29 cellular contexts compared by ENCODE assay signal in genomic region chr5:170694911-170695310, GRCh38.
"Had no signal": no experiment of that assay in that cellular context is flagged by ENCODE, and none has a peak within 500 bp of the region (broad histone marks: within the 10 kb centered on the region; RNA-seq: fewer than 3 reads in every experiment).

No MANE protein-coding gene starts in this region.

- H3K27ac ChIP-seq: stomach, suprapubic skin, testis, thoracic aorta, thyroid gland, tibial artery, tibial nerve, transverse colon, upper lobe of left lung, upper lobe of right lung, uterus, vagina had no signal

- FAIRE-seq: urothelium cell line had no signal

- DNase-seq: stimulated activated CD4-positive, alpha-beta T cell treated with anti-CD3 and anti-CD28 coated beads, Interleukin-2, amount 100 ng/mL, for 48 hours; stimulated activated CD4-positive, alpha-beta T cell treated with anti-CD3 and anti-CD28 coated beads, Interleukin-4, amount 100 ng/mL, for 1 hour; stimulated activated CD4-positive, alpha-beta T cell treated with anti-CD3 and anti-CD28 coated beads, Interleukin-4, amount 100 ng/mL, for 24 hours; stimulated activated CD4-positive, alpha-beta T cell treated with anti-CD3 and anti-CD28 coated beads, Interleukin-4, amount 100 ng/mL, for 4 hours; stimulated activated CD8-positive, alpha-beta memory T cell treated with anti-CD3 and anti-CD28 coated beads, Interleukin-4, amount 100 ng/mL, for 48 hours; stimulated activated naive B cell treated with anti-CD40 and anti-IgM and Interleukin-4, amounts not matched to agents 10 μg/mL and 1 μg/mL and 100 μg/mL, for 72 hours; stimulated activated naive CD4-positive, alpha-beta T cell; stimulated activated naive CD4-positive, alpha-beta T cell treated with Interleukin-2 at 50 U/mL for 16 hours; stimulated activated naive CD8-positive, alpha-beta T cell treated with anti-CD3 and anti-CD28 coated beads, Interleukin-15, amount 100 ng/mL, for 72 hours; stimulated activated naive CD8-positive, alpha-beta T cell treated with anti-CD3 and anti-CD28 coated beads, Interleukin-15, Interleukin-2, amounts not matched to agents 100 U/mL and 50 U/mL, for 24 hours; stomach; substantia nigra; testis; thyroid gland; tibial artery; transverse colon; trophoblast cell; upper lobe of left lung; upper lobe of right lung; uterus had no signal

- H3K4me1 Mint-ChIP-seq: stimulated activated effector memory CD8-positive, alpha-beta T cell treated with anti-CD3 and anti-CD28 coated beads, Interleukin-12 subunit alpha, Interleukin-12 subunit beta, amount 100 ng/mL, for 72 hours; stimulated activated memory B cell treated with anti-CD40 and anti-IgM and Interleukin-4, amounts not matched to agents 10 μg/mL and 1 μg/mL and 100 μg/mL, for 72 hours; stimulated activated naive B cell treated with anti-CD40 and anti-IgM and Interleukin-4, amounts not matched to agents 10 μg/mL and 1 μg/mL and 100 μg/mL, for 72 hours; stimulated activated naive CD8-positive, alpha-beta T cell treated with anti-CD3 and anti-CD28 coated beads, Interleukin-15, amount 100 ng/mL, for 72 hours had no signal

- H3K9me3 Mint-ChIP-seq: stimulated activated effector memory CD8-positive, alpha-beta T cell treated with anti-CD3 and anti-CD28 coated beads, Interleukin-12 subunit alpha, Interleukin-12 subunit beta, amount 100 ng/mL, for 72 hours; stimulated activated memory B cell treated with anti-CD40 and anti-IgM and Interleukin-4, amounts not matched to agents 10 μg/mL and 1 μg/mL and 100 μg/mL, for 72 hours; stimulated activated naive B cell treated with anti-CD40 and anti-IgM and Interleukin-4, amounts not matched to agents 10 μg/mL and 1 μg/mL and 100 μg/mL, for 72 hours; stimulated activated naive CD8-positive, alpha-beta T cell treated with anti-CD3 and anti-CD28 coated beads, Interleukin-15, amount 100 ng/mL, for 72 hours; stimulated activated naive CD8-positive, alpha-beta T cell treated with anti-CD3 and anti-CD28 coated beads, Interleukin-15, Interleukin-2, amounts not matched to agents 100 ng/mL and 50 ng/mL, for 24 hours; type B pancreatic cell had no signal

- H3K36me3 ChIP-seq: stomach, suprapubic skin, thoracic aorta, thyroid gland, tibial artery, tibial nerve, transverse colon, upper lobe of left lung, upper lobe of right lung, uterus, vagina had no signal

- H3K27ac Mint-ChIP-seq: stimulated activated effector memory CD8-positive, alpha-beta T cell treated with anti-CD3 and anti-CD28 coated beads, Interleukin-12 subunit alpha, Interleukin-12 subunit beta, amount 100 ng/mL, for 72 hours; stimulated activated memory B cell treated with anti-CD40 and anti-IgM and Interleukin-4, amounts not matched to agents 10 μg/mL and 1 μg/mL and 100 μg/mL, for 72 hours; stimulated activated naive B cell treated with anti-CD40 and anti-IgM and Interleukin-4, amounts not matched to agents 10 μg/mL and 1 μg/mL and 100 μg/mL, for 72 hours; stimulated activated naive CD8-positive, alpha-beta T cell treated with anti-CD3 and anti-CD28 coated beads, Interleukin-15, amount 100 ng/mL, for 72 hours; stimulated activated naive CD8-positive, alpha-beta T cell treated with anti-CD3 and anti-CD28 coated beads, Interleukin-15, Interleukin-2, amounts not matched to agents 100 ng/mL and 50 ng/mL, for 24 hours; type B pancreatic cell had no signal

- ATAC-seq: stimulated activated effector memory CD8-positive, alpha-beta T cell treated with anti-CD3 and anti-CD28 coated beads, Interleukin-12 subunit alpha, Interleukin-12 subunit beta, amount 100 ng/mL, for 72 hours; stimulated activated memory B cell treated with anti-CD40 and anti-IgM and Interleukin-4, amounts not matched to agents 10 μg/mL and 1 μg/mL and 100 μg/mL, for 72 hours; stimulated activated naive B cell treated with anti-CD40 and anti-IgM and Interleukin-4, amounts not matched to agents 10 μg/mL and 1 μg/mL and 100 μg/mL, for 72 hours; stimulated activated naive CD8-positive, alpha-beta T cell treated with anti-CD3 and anti-CD28 coated beads, Interleukin-15, amount 100 ng/mL, for 72 hours; stimulated activated naive CD8-positive, alpha-beta T cell treated with anti-CD3 and anti-CD28 coated beads, Interleukin-15, Interleukin-2, amounts not matched to agents 100 U/mL and 50 U/mL, for 24 hours; upper lobe of right lung had no signal

- H3K4me3 Mint-ChIP-seq: stimulated activated effector memory CD8-positive, alpha-beta T cell treated with anti-CD3 and anti-CD28 coated beads, Interleukin-12 subunit alpha, Interleukin-12 subunit beta, amount 100 ng/mL, for 72 hours; stimulated activated memory B cell treated with anti-CD40 and anti-IgM and Interleukin-4, amounts not matched to agents 10 μg/mL and 1 μg/mL and 100 μg/mL, for 72 hours; stimulated activated naive B cell treated with anti-CD40 and anti-IgM and Interleukin-4, amounts not matched to agents 10 μg/mL and 1 μg/mL and 100 μg/mL, for 72 hours; stimulated activated naive CD8-positive, alpha-beta T cell treated with anti-CD3 and anti-CD28 coated beads, Interleukin-15, amount 100 ng/mL, for 72 hours; stimulated activated naive CD8-positive, alpha-beta T cell treated with anti-CD3 and anti-CD28 coated beads, Interleukin-15, Interleukin-2, amounts not matched to agents 100 ng/mL and 50 ng/mL, for 24 hours; type B pancreatic cell had no signal

- H3K27me3 ChIP-seq: testis, thyroid gland, upper lobe of left lung, uterus, vagina had no signal

- H3K4me1 ChIP-seq: stomach, suprapubic skin, testis, thyroid gland, tibial artery, tibial nerve, transverse colon, upper lobe of left lung, upper lobe of right lung, uterus, vagina had no signal

- H3K9me3 ChIP-seq: stomach, suprapubic skin, testis, thoracic aorta, thyroid gland, tibial artery, tibial nerve, transverse colon, upper lobe of left lung, upper lobe of right lung, uterus, vagina had no signal

- H3K36me3 Mint-ChIP-seq: stimulated activated effector memory CD8-positive, alpha-beta T cell treated with anti-CD3 and anti-CD28 coated beads, Interleukin-12 subunit alpha, Interleukin-12 subunit beta, amount 100 ng/mL, for 72 hours; stimulated activated memory B cell treated with anti-CD40 and anti-IgM and Interleukin-4, amounts not matched to agents 10 μg/mL and 1 μg/mL and 100 μg/mL, for 72 hours; stimulated activated naive B cell treated with anti-CD40 and anti-IgM and Interleukin-4, amounts not matched to agents 10 μg/mL and 1 μg/mL and 100 μg/mL, for 72 hours; type B pancreatic cell had no signal

- H3K4me3 ChIP-seq: stomach, suprapubic skin, testis, thoracic aorta, thyroid gland, tibial artery, tibial nerve, transverse colon, upper lobe of left lung, upper lobe of right lung, uterus, vagina had no signal
